Comparison of ENCODE assay signal across 1 cellular context in genomic region chr14:24243336-24243836, GRCh38.
TF ChIP-seq lines count a peak whose summit lies in the region.

No MANE protein-coding gene starts in this region.

TF ChIP-seq in GM23338, 12 proteins besides CTCF, POLR2A, EP300 and RAD21 (continued from another document):
- TF ChIP-seq ZNF462 (CRISPR knock-in tag; IDR thresholded peaks at IDR 0.05) (no peak), ZNF114 (CRISPR knock-in tag; IDR thresholded peaks at IDR 0.05) (no peak), STAT1 (IDR thresholded peaks at IDR 0.05; ENCODE audit: unreplicated experiment) (no peak), CREB1 (CRISPR knock-in tag; IDR thresholded peaks at IDR 0.05; ENCODE audit: low read depth) (no peak)
TF ChIP-seq in GM23338: peak in this region for 0.
